In the genomic region with DNA sequence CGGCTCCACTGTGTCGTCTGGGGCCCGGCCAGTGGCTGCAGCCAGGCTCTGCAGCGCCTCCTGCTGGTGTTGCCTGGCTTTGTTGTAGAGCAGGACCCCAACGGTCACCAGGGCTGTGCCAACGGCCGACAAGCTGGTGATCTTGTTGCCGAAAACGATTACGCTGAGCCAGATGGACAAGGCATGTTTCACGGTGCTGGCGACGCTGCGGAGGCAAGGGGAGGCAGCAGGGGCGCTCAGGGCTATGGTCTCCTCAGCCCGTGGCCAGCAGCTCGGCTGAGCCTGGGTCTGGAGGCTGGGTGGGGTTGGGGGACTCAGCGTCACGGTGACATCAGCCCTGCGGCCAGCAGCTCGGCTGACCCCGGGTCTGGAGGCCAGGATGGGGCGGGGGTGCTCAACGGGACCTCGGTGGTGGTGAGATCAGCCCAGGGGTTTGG, we compare ENCODE assay signal across 9 cellular contexts. TPM values are rescaled to one million over a fixed set of nuclear protein-coding genes. Genes with fewer than 3 reads are reported as not detected.
A peak's percentile ranks its signal among the peaks of the same experiment; 100 is the strongest.
DNase-seq lines count a peak whose midpoint lies in the region; ATAC-seq, FAIRE-seq and TF ChIP-seq lines count a peak whose summit lies in the region.
"Had no signal": no experiment of that assay in that cellular context is flagged by ENCODE, and none has a peak within 500 bp of the region (broad histone marks: within the 10 kb centered on the region; RNA-seq: fewer than 3 reads in every experiment).

No MANE protein-coding gene starts in this region.

- H3K27ac ChIP-seq in SJCRH30 (no peak overlapping the region), spleen (no peak overlapping the region)
- H3K27ac ChIP-seq: tibial artery had no signal

- DNase-seq in SJCRH30 = peak; percentile 44 to 54
- DNase-seq in epithelial cell of esophagus (ENCODE audit: low read depth) = no peak
- DNase-seq in spleen = peak; percentile 76
- no peak for DNase-seq in GM19240 (ENCODE audit: insufficient read length, low spot score)
- no peak for DNase-seq in GM12892 (ENCODE audit: insufficient read length)
- DNase-seq in G401 (ENCODE audit: low spot score) = no peak

- H3K9me3 ChIP-seq in SJCRH30 (replicated peaks) (no peaks in the 10 kb centered on the region), spleen (no peaks in the 10 kb centered on the region)
- H3K9me3 ChIP-seq: tibial artery had no signal

- in situ Hi-C loops in G401 (cut with HindIII; ENCODE audit: low sequenced_read_pairs) = no loop called here

- 84 to 90% (median 87%) methylated on average over 17 to 25 of the region's 25 CpGs for WGBS in spleen, 5 donors

- TF ChIP-seq POLR2A in spleen (IDR thresholded peaks at IDR 0.05) = no peak
- no peak for TF ChIP-seq POLR2A in GM12892 (IDR thresholded peaks at IDR 0.05; ENCODE audit: low read depth, low read length)

- peak; percentile 68 for TF ChIP-seq CTCF in GM12872 (IDR thresholded peaks at IDR 0.05; ENCODE audit: insufficient read depth, low read depth, low read length)
- TF ChIP-seq CTCF in epithelial cell of esophagus (IDR thresholded peaks at IDR 0.05; ENCODE audit: insufficient read depth, low read depth, low read length, missing control alignments) = peak; percentile 33
- peak in 8 of 11 experiments; percentile 12 to 59 (median 48) for TF ChIP-seq CTCF in spleen (IDR thresholded peaks at IDR 0.05 in 8 of 11, conservative IDR thresholded peaks at IDR 0.05 in 3 of 11)

- ATAC-seq in GM19324 (IDR thresholded peaks at IDR 0.05; ENCODE audit: low FRiP score, unreplicated experiment) = no peak

- H3K4me1 ChIP-seq in SJCRH30 = peaks cover 11% of the 10 kb centered on the region
- peaks cover 0 to 10% (median 0%) of the 10 kb centered on the region in 6 donors for H3K4me1 ChIP-seq in spleen
- H3K4me1 ChIP-seq: tibial artery had no signal

- no peaks in the 10 kb centered on the region for H3K27me3 ChIP-seq in SJCRH30
- H3K27me3 ChIP-seq in spleen (replicated peaks in 1 of 7) = no peaks in the 10 kb centered on the region
- H3K27me3 ChIP-seq: tibial artery had no signal

- H3K36me3 ChIP-seq in SJCRH30 = peaks cover 25% of the 10 kb centered on the region
- peaks cover 0 to 68% (median 45%) of the 10 kb centered on the region in 6 donors for H3K36me3 ChIP-seq in spleen

- H3K4me3 ChIP-seq in SJCRH30 (no peak overlapping the region), epithelial cell of esophagus (ENCODE audit: low read length) (no peak overlapping the region), spleen (no peak overlapping the region)
- H3K4me3 ChIP-seq: tibial artery had no signal

- no peak for FAIRE-seq in GM12892 (lab: Jason Lieb, UNC)

- intact Hi-C loops in spleen (cut with DNase I; ENCODE audit: low total_unique reads) = loop anchor here (10.0 kb wide), 1 partner anchor 59 kb away; the partner anchor contains the start of gene CDK11A

RNA-seq across cellular contexts. Expression of gene CDK11B, which starts 7.0 kb away (rescaled TPM):
- 28.0 and 32.6 TPM in 2 replicates for total RNA-seq in SJCRH30 (2014; rRNA removed; shearing (Covaris generic))
- 10 to 100 TPM; 19.4 to 34.1 (median 27.9) TPM for total RNA-seq in spleen
- 10 to 100 TPM; 20.0 to 38.2 (median 31.2) TPM for polyA plus RNA-seq in spleen
- polyA plus RNA-seq in GM12892 (2012; ENCODE audit: missing spikeins) = 18.3 TPM
- total RNA-seq in G401 (2014; rRNA removed; shearing (Covaris generic)) = 7.5 and 12.9 TPM in 2 replicates

RNA-seq across cellular contexts. Expression of gene SLC35E2B, which starts 26.8 kb away (rescaled TPM):
- 31.3 and 36.1 TPM in 2 replicates for total RNA-seq in SJCRH30 (2014; rRNA removed; shearing (Covaris generic))
- total RNA-seq in spleen = 100 to 1,000 TPM in 1 of 7 donors, 10 to 100 TPM in 6; 48.3 to 105 (median 63.1) TPM
- polyA plus RNA-seq in spleen = 10 to 100 TPM; 18.3 to 26.7 (median 21.9) TPM
- polyA plus RNA-seq in GM12892 (2012; ENCODE audit: missing spikeins) = 20.3 TPM
- total RNA-seq in G401 (2014; rRNA removed; shearing (Covaris generic)) = 17.8 and 25.2 TPM in 2 replicates

RNA-seq across cellular contexts. Expression of gene MMP23B, which starts 33.9 kb away (rescaled TPM):
- 0.81 and 2.7 TPM in 2 replicates for total RNA-seq in SJCRH30 (2014; rRNA removed; shearing (Covaris generic))
- total RNA-seq in spleen = 1 to 10 TPM; 1.4 to 7.3 (median 5.8) TPM
- polyA plus RNA-seq in spleen = 1 to 10 TPM; 4.2 to 9.3 (median 6.3) TPM
- polyA plus RNA-seq in GM12892 (2012; ENCODE audit: missing spikeins) = not detected
- total RNA-seq in G401 (2014; rRNA removed; shearing (Covaris generic)) = 1.1 and 1.3 TPM in 2 replicates

RNA-seq across cellular contexts. Expression of gene MIB2, which starts 50.5 kb away (rescaled TPM):
- 37.2 and 49.6 TPM in 2 replicates for total RNA-seq in SJCRH30 (2014; rRNA removed; shearing (Covaris generic))
- 10 to 100 TPM; 46.2 to 76.5 (median 72.0) TPM for total RNA-seq in spleen
- 100 to 1,000 TPM in 1 of 3 donors, 10 to 100 TPM in 2; 49.6 to 165 (median 74.1) TPM for polyA plus RNA-seq in spleen
- 4.6 TPM for polyA plus RNA-seq in GM12892 (2012; ENCODE audit: missing spikeins)
- total RNA-seq in G401 (2014; rRNA removed; shearing (Covaris generic)) = 37.1 and 63.9 TPM in 2 replicates

RNA-seq across cellular contexts. Expression of gene CDK11A, which starts 58.3 kb away (rescaled TPM):
- total RNA-seq in SJCRH30 (2014; rRNA removed; shearing (Covaris generic)) = 20.1 and 29.4 TPM in 2 replicates
- 100 to 1,000 TPM in 1 of 7 donors, 10 to 100 TPM in 6; 54.2 to 101 (median 77.1) TPM for total RNA-seq in spleen
- polyA plus RNA-seq in spleen = 100 to 1,000 TPM in 1 of 3 donors, 10 to 100 TPM in 2; 29.3 to 123 (median 70.1) TPM
- 22.5 TPM for polyA plus RNA-seq in GM12892 (2012; ENCODE audit: missing spikeins)
- total RNA-seq in G401 (2014; rRNA removed; shearing (Covaris generic)) = 8.6 and 11.7 TPM in 2 replicates

Comparison
In these comparisons a context has a peak if more than half of its experiments do, and no peak if none do; other contexts are left out.
1. DNase-seq: peak in SJCRH30 (2 of 2) and spleen (single experiment); none in epithelial cell of esophagus (single experiment), GM19240 (single experiment), GM12892 (single experiment) and G401 (single experiment).
2. Peak in every context shown above with its lines, with median percentiles within 50 percentile points of each other: CTCF ChIP-seq.